ENCODE assay signal across 21 cellular contexts in genomic region chr16:85587763-85588474, GRCh38.
"Had no signal": no experiment of that assay in that cellular context is flagged by ENCODE, and none has a peak within 500 bp of the region (broad histone marks: within the 10 kb centered on the region; RNA-seq: fewer than 3 reads in every experiment).

No MANE protein-coding gene starts in this region.

- H3K27ac Mint-ChIP-seq: activated T-cell treated with anti-CD3 and anti-CD28 coated beads, Interleukin-2, amount 50 U/mL, for 72 hours; immature natural killer cell had no signal

- ATAC-seq: activated T-cell treated with anti-CD3 and anti-CD28 coated beads, Interleukin-2, amount 50 U/mL, for 72 hours; esophagus mucosa; gastrocnemius medialis; heart left ventricle; psoas muscle had no signal

- H3K9me3 ChIP-seq: breast epithelium, gastrocnemius medialis, heart left ventricle, psoas muscle had no signal

- H3K27me3 ChIP-seq: breast epithelium, gastrocnemius medialis, heart left ventricle had no signal

- H3K36me3 ChIP-seq: breast epithelium, gastrocnemius medialis, heart left ventricle had no signal

- DNase-seq: activated CD4-positive, alpha-beta T cell treated with anti-CD3 and anti-CD28 coated beads for 1 hour; activated CD8-positive, alpha-beta memory T cell treated with anti-CD3 and anti-CD28 coated beads for 24 hours; activated effector memory CD4-positive, alpha-beta T cell treated with anti-CD3 and anti-CD28 coated beads, Interleukin-2, amount 50 U/mL, for 16 hours; activated naive CD4-positive, alpha-beta T cell treated with anti-CD3 and anti-CD28 coated beads, Interleukin-2, amount 50 U/mL, for 16 hours; activated T-cell treated with anti-CD3 and anti-CD28 coated beads, Interleukin-2, amount 50 U/mL, for 72 hours; aorta; cerebellar nuclear complex; cortex of kidney; gastrocnemius medialis; heart left ventricle; immature natural killer cell; psoas muscle; stimulated activated CD4-positive, alpha-beta T cell treated with anti-CD3 and anti-CD28 coated beads, Interleukin-1b, Interleukin-23, amount 100 ng/mL, for 48 hours; stimulated activated CD8-positive, alpha-beta memory T cell treated with anti-CD3 and anti-CD28 coated beads, Interleukin-4, amount 100 ng/mL, for 48 hours; stimulated activated naive CD4-positive, alpha-beta T cell; SW 1271; T-helper 2 cell; WERI-Rb-1 had no signal

- H3K36me3 Mint-ChIP-seq: immature natural killer cell had no signal

- H3K4me3 ChIP-seq: breast epithelium, gastrocnemius medialis, heart left ventricle, psoas muscle had no signal

- H3K27ac ChIP-seq: breast epithelium, gastrocnemius medialis, psoas muscle had no signal

- H3K9me3 Mint-ChIP-seq: activated T-cell treated with anti-CD3 and anti-CD28 coated beads, Interleukin-2, amount 50 U/mL, for 72 hours; immature natural killer cell; nephron had no signal

- H3K4me3 Mint-ChIP-seq: activated T-cell treated with anti-CD3 and anti-CD28 coated beads, Interleukin-2, amount 50 U/mL, for 72 hours; immature natural killer cell; nephron had no signal
